ENCODE assay signal across 26 cellular contexts in genomic region chr22:25511725-25512124, GRCh38. TPM values are rescaled to one million over a fixed set of nuclear protein-coding genes. Genes with fewer than 3 reads are reported as not detected.
DNase-seq lines count a peak whose midpoint lies in the region; ATAC-seq, FAIRE-seq and TF ChIP-seq lines count a peak whose summit lies in the region.
"Had no signal": no experiment of that assay in that cellular context is flagged by ENCODE, and none has a peak within 500 bp of the region (broad histone marks: within the 10 kb centered on the region; RNA-seq: fewer than 3 reads in every experiment).

No MANE protein-coding gene starts in this region.

- no peaks in the 10 kb centered on the region for H3K9me3 ChIP-seq in HepG2 (ENCODE audit: low read length)
- no peaks in the 10 kb centered on the region for H3K9me3 ChIP-seq in right lobe of liver
- no peaks in the 10 kb centered on the region for H3K9me3 ChIP-seq in K562 (replicated peaks; ENCODE audit: control insufficient read depth, insufficient read depth, low read depth, low read length)
- no peaks in the 10 kb centered on the region for H3K9me3 ChIP-seq in muscle layer of duodenum (ENCODE audit: control insufficient read depth in 1 of 2, low read length in 2 of 2)
- no peaks in the 10 kb centered on the region for H3K9me3 ChIP-seq in ovary
- H3K9me3 ChIP-seq: A549; BLaER1 treated with 17β-estradiol and CSF1 and Interleukin-3, amounts not matched to agents 10 nM and 100 nM had no signal

- H3K9me1 ChIP-seq in K562 (ENCODE audit: control insufficient read depth, insufficient read depth, low read length), result no peaks in the 10 kb centered on the region

- no peak for ATAC-seq in HepG2
- ATAC-seq in right lobe of liver, result no peak
- ATAC-seq in K562, result no peak
- ATAC-seq: A549, GM12878 had no signal

- H3K36me3 ChIP-seq in HepG2 (replicated peaks in 1 of 2; ENCODE audit: control insufficient read depth in 1 of 2, insufficient read depth in 2 of 2, low read length in 2 of 2), result peaks cover 0 to 2% of the 10 kb centered on the region in 2 experiments; a peak in 2 of 5 replicates
- no peaks in the 10 kb centered on the region for H3K36me3 ChIP-seq in right lobe of liver
- no peaks in the 10 kb centered on the region for H3K36me3 ChIP-seq in K562 (ENCODE audit: control insufficient read depth, insufficient read depth, low read length)
- H3K36me3 ChIP-seq in muscle layer of duodenum (ENCODE audit: control insufficient read depth in 1 of 2, insufficient read depth in 2 of 2, low read length in 2 of 2), result peaks cover 10 to 12% of the 10 kb centered on the region in 2 donors
- no peaks in the 10 kb centered on the region for H3K36me3 ChIP-seq in ovary

- intact Hi-C loops in HepG2 (cut with micrococcal nuclease; ENCODE audit: unreplicated experiment) (no loop called here), right lobe of liver (cut with DNase I) (no loop called here), K562 (cut with micrococcal nuclease) (no loop called here), ovary (cut with DNase I) (no loop called here)

- FAIRE-seq in HepG2 (lab: Jason Lieb, UNC), result no peak
- no peak for FAIRE-seq in K562 (lab: Jason Lieb, UNC)
- peak; percentile 89 for FAIRE-seq in urothelium cell line (lab: Jason Lieb, UNC)
- FAIRE-seq: A549, GM12878, GM12892, GM18507 had no signal

- in situ Hi-C loops in HepG2 (cut with HindIII; ENCODE audit: extremely low pct_ligation_motif_present, low pct_unique_long_range_greater_than_20kb), result no loop called here
- in situ Hi-C loops in K562 (cut with MboI), result no loop called here

- BruUV-seq in HepG2 (replicated peaks; lab: Mats Ljungman, UMichigan) (no TSS peak), K562 (replicated peaks; lab: Mats Ljungman, UMichigan) (no TSS peak)

- WGBS in HepG2 (ENCODE audit: low lambda C conversion rate), result 88% methylated on average over 3 of the region's 3 CpGs
- WGBS in right lobe of liver (ENCODE audit: insufficient coverage, low coverage, low lambda C conversion rate, missing lambda C conversion rate), result 88% methylated on average over 3 of the region's 3 CpGs
- WGBS in K562 (ENCODE audit: insufficient coverage, low coverage, missing lambda C conversion rate), result 33% methylated on average over 3 of the region's 3 CpGs
- WGBS in ovary, 3 donors, result 92 to 96% (median 93%) methylated on average over 3 of the region's 3 CpGs

- CTCF ChIA-PET in HepG2 (lab: Yijun Ruan, JAX; ENCODE audit: low intra/inter-chr PET ratio, low total read pairs), result no interaction called here
- CTCF ChIA-PET in K562 (lab: Yijun Ruan, JAX; ENCODE audit: low intra/inter-chr PET ratio), result no interaction called here
- CTCF ChIA-PET in HEK293T (lab: Yijun Ruan, JAX), result no interaction called here

- no peak for DNase-seq in HepG2 (ENCODE audit: low spot score)
- no peak for DNase-seq in right lobe of liver
- no peak for DNase-seq in K562 (ENCODE audit: extremely low read depth in 1 of 4, low spot score in 3 of 4)
- no peak for DNase-seq in urothelium cell line (ENCODE audit: low spot score)
- no peak for DNase-seq in HEK293T (ENCODE audit: extremely low spot score)
- DNase-seq in HCEC 1CT, result no peak
- no peak for DNase-seq in ovary
- DNase-seq: AML-193; CD4-positive, alpha-beta T cell; CD8-positive, alpha-beta memory T cell; COR-L47; DMS 273 treated with DMSO at 0.1 percent for 48 hours; DMS153; DMS53; DMS79; DND-41; EL; GDM1 had no signal

- H3K4me3 ChIP-seq in HepG2 (replicated peaks in 1 of 3; ENCODE audit: insufficient read depth in 1 of 3, low read depth in 2 of 3, low read length in 3 of 3), result no peak overlapping the region
- H3K4me3 ChIP-seq in right lobe of liver, result no peak overlapping the region
- no peak overlapping the region for H3K4me3 ChIP-seq in K562
- no peak overlapping the region for H3K4me3 ChIP-seq in muscle layer of duodenum (ENCODE audit: low read depth in 1 of 2, low read length in 2 of 2)
- no peak overlapping the region for H3K4me3 ChIP-seq in ovary
- H3K4me3 ChIP-seq: A549; BLaER1 treated with 17β-estradiol and CSF1 and Interleukin-3, amounts not matched to agents 10 nM and 100 nM; GM12878 had no signal

- POLR2A ChIA-PET in HepG2 (lab: Yijun Ruan, JAX) (no interaction called here), K562 (lab: Yijun Ruan, JAX) (interaction anchor here (0.7 kb wide), 1 partner anchor 8 kb away, joined by 4 read pairs; no protein-coding TSS in a partner anchor), HEK293T (lab: Yijun Ruan, JAX) (no interaction called here)

- H3K27ac ChIP-seq in HepG2 (ENCODE audit: extremely low read length, insufficient read depth, low read length) (no peak overlapping the region), right lobe of liver (no peak overlapping the region), K562 (ENCODE audit: extremely low read depth, low read depth, low read length) (no peak overlapping the region), muscle layer of duodenum (ENCODE audit: low read length) (peak overlapping the region; percentile 2), ovary (no peak overlapping the region)
- H3K27ac ChIP-seq: 22Rv1; A549; BLaER1 treated with 17β-estradiol and CSF1 and Interleukin-3, amounts not matched to agents 10 nM and 100 nM; C4-2B had no signal

- no peaks in the 10 kb centered on the region for H3K27me3 ChIP-seq in HepG2 (ENCODE audit: control insufficient read depth in 1 of 2, insufficient read depth in 2 of 2, low read length in 2 of 2)
- no peaks in the 10 kb centered on the region for H3K27me3 ChIP-seq in right lobe of liver
- H3K27me3 ChIP-seq in K562 (ENCODE audit: control insufficient read depth in 2 of 2, insufficient read depth in 2 of 2, low read length in 2 of 2), result no peaks in the 10 kb centered on the region
- no peaks in the 10 kb centered on the region for H3K27me3 ChIP-seq in muscle layer of duodenum (ENCODE audit: low read depth, low read length)
- H3K27me3 ChIP-seq in ovary, result no peaks in the 10 kb centered on the region
- H3K27me3 ChIP-seq: BLaER1 treated with 17β-estradiol and CSF1 and Interleukin-3, amounts not matched to agents 10 nM and 100 nM had no signal

- no peaks in the 10 kb centered on the region for H4K20me1 ChIP-seq in HepG2 (ENCODE audit: insufficient read depth, low read length)
- no peaks in the 10 kb centered on the region for H4K20me1 ChIP-seq in K562 (replicated peaks; ENCODE audit: control insufficient read depth, insufficient read depth, low read length)
- H4K20me1 ChIP-seq: BLaER1 treated with 17β-estradiol and CSF1 and Interleukin-3, amounts not matched to agents 10 nM and 100 nM had no signal

- TF ChIP-seq POLR2A in HepG2 (IDR thresholded peaks at IDR 0.05; ENCODE audit: insufficient read depth in 1 of 2, low read depth in 2 of 2, low read length in 2 of 2) (no peak), right lobe of liver (IDR thresholded peaks at IDR 0.05) (no peak), K562 (conservative IDR thresholded peaks at IDR 0.05) (no peak), ovary (IDR thresholded peaks at IDR 0.05) (no peak)

- no peak for TF ChIP-seq CTCF in HepG2 (CRISPR knock-in tag; IDR thresholded peaks at IDR 0.05)
- no peak for TF ChIP-seq CTCF in right lobe of liver (IDR thresholded peaks at IDR 0.05)
- no peak for TF ChIP-seq CTCF in K562 (IDR thresholded peaks at IDR 0.05 in 2 of 3, conservative IDR thresholded peaks at IDR 0.05 in 1 of 3; ENCODE audit: insufficient read depth in 2 of 3, low read depth in 1 of 3, low read length in 3 of 3)
- TF ChIP-seq CTCF in ovary (IDR thresholded peaks at IDR 0.05), result no peak

- TF ChIP-seq RAD21 in HepG2 (CRISPR knock-in tag; IDR thresholded peaks at IDR 0.05), result no peak
- TF ChIP-seq RAD21 in K562 (CRISPR knock-in tag; conservative IDR thresholded peaks at IDR 0.05 in 1 of 2, IDR thresholded peaks at IDR 0.05 in 1 of 2), result no peak

- H3K79me2 ChIP-seq in HepG2 (ENCODE audit: insufficient read depth, low read length) (no peaks in the 10 kb centered on the region), K562 (ENCODE audit: control insufficient read depth, insufficient read depth, low read length) (no peaks in the 10 kb centered on the region)

- H2AFZ ChIP-seq in HepG2 (ENCODE audit: low read length), result no peak overlapping the region
- H2AFZ ChIP-seq in K562 (ENCODE audit: low read depth, low read length), result no peak overlapping the region

- H3K9ac ChIP-seq in HepG2 (ENCODE audit: insufficient read depth, low read depth, low read length), result no peak overlapping the region
- no peak overlapping the region for H3K9ac ChIP-seq in K562 (ENCODE audit: insufficient read depth in 1 of 2, low read depth in 2 of 2, low read length in 2 of 2)
- H3K9ac ChIP-seq: BLaER1 treated with 17β-estradiol and CSF1 and Interleukin-3, amounts not matched to agents 10 nM and 100 nM had no signal

- H3K4me1 ChIP-seq in HepG2 (ENCODE audit: insufficient read depth, low read length) (no peaks in the 10 kb centered on the region), right lobe of liver (peaks cover 0 to 11% (median 0%) of the 10 kb centered on the region in 4 donors), K562 (replicated peaks in 1 of 2; ENCODE audit: control insufficient read depth in 2 of 2, insufficient read depth in 2 of 2, low read length in 2 of 2) (no peaks in the 10 kb centered on the region), muscle layer of duodenum (ENCODE audit: control insufficient read depth in 1 of 2, insufficient read depth in 2 of 2, low read length in 2 of 2) (no peaks in the 10 kb centered on the region), ovary (ENCODE audit: insufficient read depth) (no peaks in the 10 kb centered on the region)
- H3K4me1 ChIP-seq: BLaER1 treated with 17β-estradiol and CSF1 and Interleukin-3, amounts not matched to agents 10 nM and 100 nM had no signal

- H3K4me2 ChIP-seq in HepG2 (ENCODE audit: low read depth, low read length) (no peak overlapping the region), K562 (ENCODE audit: insufficient read depth, low read length) (no peak overlapping the region)
- H3K4me2 ChIP-seq: A549; BLaER1 treated with 17β-estradiol and CSF1 and Interleukin-3, amounts not matched to agents 10 nM and 100 nM had no signal

- TF ChIP-seq EP300 in HepG2 (IDR thresholded peaks at IDR 0.05; ENCODE audit: low read depth in 2 of 2, low read length in 2 of 2) (no peak), HepG2 (CRISPR knock-in tag; IDR thresholded peaks at IDR 0.05; ENCODE audit: borderline replicate concordance) (no peak), K562 (IDR thresholded peaks at IDR 0.05; ENCODE audit: low read length) (no peak), ovary (IDR thresholded peaks at IDR 0.05) (no peak)

RNA-seq across cellular contexts. Expression of gene GRK3, which starts 52.8 kb away (rescaled TPM):
- total RNA-seq in HepG2 (2016; rRNA removed; fragmentation: Illumina TruSeq; extraction: Trizol) (16.7 and 23.6 TPM in 2 replicates), right lobe of liver (1 to 10 TPM; 1.1 to 4.9 (median 3.6) TPM), K562 (2014; rRNA removed) (3.4 and 3.7 TPM in 2 replicates), K562 (2014; rRNA removed; fragmentation: Illumina TruSeq; extraction: Trizol) (7.5 and 9.0 TPM in 2 replicates), K562 (2015; rRNA removed; fragmentation: Illumina TruSeq; extraction: Trizol) (6.0 and 6.8 TPM in 2 replicates), K562 (2021) (7.3 and 7.6 TPM in 2 replicates), ovary (10 to 100 TPM in 4 of 7 donors, 1 to 10 TPM in 3; 3.6 to 14.8 (median 10.5) TPM)
- 13.1 and 14.5 TPM in 2 replicates for total RNA-seq in HepG2 (2016; cell fraction: cytosol; rRNA removed; fragmentation: Illumina TruSeq; extraction: Trizol; ENCODE audit: low read depth)
- 17.2 and 21.5 TPM in 2 replicates for total RNA-seq in HepG2 (2016; cell fraction: insoluble cytoplasmic fraction; rRNA removed; fragmentation: Illumina TruSeq; extraction: Trizol)
- total RNA-seq in HepG2 (2016; cell fraction: membrane; rRNA removed; fragmentation: Illumina TruSeq; extraction: Trizol), result 24.9 and 31.5 TPM in 2 replicates
- total RNA-seq in HepG2 (2016; cell fraction: nucleus; rRNA removed; fragmentation: Illumina TruSeq; extraction: Trizol), result 10.9 and 11.2 TPM in 2 replicates
- polyA plus RNA-seq in HepG2 (2011; rRNA removed) (8.4 and 8.5 TPM in 2 replicates), K562 (2011; rRNA removed) (2.9 and 4.0 TPM in 2 replicates), K562 (2014; fragmentation: Illumina TruSeq; extraction: Trizol) (5.9 and 6.3 TPM in 2 replicates), K562 (2014; fragmentation: Nextera tagmentation; extraction: Ambion mirVana) (1 to 10 TPM; 1.4 TPM), K562 (2014; rRNA removed) (3.4 and 3.6 TPM in 2 replicates), ovary (1 to 10 TPM; 1.0 to 9.4 TPM)
- 4.6 and 7.2 TPM in 2 replicates for polyA plus RNA-seq in HepG2 (2011; cell fraction: cytosol; rRNA removed)
- 7.4 TPM in 2 replicates for polyA plus RNA-seq in HepG2 (2011; cell fraction: nucleus; rRNA removed)
- polyA plus RNA-seq in HepG2 (2012), result 6.3 and 6.9 TPM in 2 replicates
- polyA plus RNA-seq in HepG2 (2016; cell fraction: cytosol; fragmentation: Illumina TruSeq; extraction: Trizol; ENCODE audit: low read depth), result 9.1 and 9.5 TPM in 2 replicates
- 13.1 and 17.4 TPM in 2 replicates for polyA plus RNA-seq in HepG2 (2016; cell fraction: insoluble cytoplasmic fraction; fragmentation: Illumina TruSeq; extraction: Trizol; ENCODE audit: low read depth)
- 18.9 and 19.4 TPM in 2 replicates for polyA plus RNA-seq in HepG2 (2016; cell fraction: membrane; fragmentation: Illumina TruSeq; extraction: Trizol; ENCODE audit: low read depth)
- polyA plus RNA-seq in HepG2 (2016; cell fraction: nucleus; fragmentation: Illumina TruSeq; extraction: Trizol; ENCODE audit: insufficient read depth, low read depth), result 11.1 and 12.7 TPM in 2 replicates
- polyA minus RNA-seq in HepG2 (2011; rRNA and poly(A)+ RNA removed; ENCODE audit: low replicate concordance), result 12.8 TPM in 1 of 2 replicates, not detected in the other
- polyA minus RNA-seq in HepG2 (2011; cell fraction: cytosol; rRNA and poly(A)+ RNA removed), result 9.5 and 11.9 TPM in 2 replicates
- 13.4 and 15.9 TPM in 2 replicates for polyA minus RNA-seq in HepG2 (2011; cell fraction: nucleus; rRNA and poly(A)+ RNA removed)
- total RNA-seq in K562 (2011; cell fraction: chromatin; rRNA removed; ENCODE audit: low replicate concordance), result 2.6 and 7.4 TPM in 2 replicates
- total RNA-seq in K562 (2011; cell fraction: nucleolus; rRNA removed), result 1.0 and 1.2 TPM in 2 replicates
- 2.6 and 3.5 TPM in 2 replicates for total RNA-seq in K562 (2011; cell fraction: nucleoplasm; rRNA removed)
- polyA plus RNA-seq in K562 (2011; cell fraction: cytosol; rRNA removed), result 0.78 and 2.3 TPM in 2 replicates
- polyA plus RNA-seq in K562 (2011; cell fraction: nucleus; rRNA removed), result 2.1 and 3.6 TPM in 2 replicates
- 3.2 and 4.5 TPM in 2 replicates for polyA plus RNA-seq in K562 (2012)
- 5.3 and 9.2 TPM in 2 replicates for polyA minus RNA-seq in K562 (2011; rRNA and poly(A)+ RNA removed)
- 2.2 and 2.8 TPM in 2 replicates for polyA minus RNA-seq in K562 (2011; cell fraction: cytosol; rRNA and poly(A)+ RNA removed)
- 0.94 and 2.8 TPM in 2 replicates for polyA minus RNA-seq in K562 (2011; cell fraction: nucleus; rRNA and poly(A)+ RNA removed)
